Comparison of ENCODE assay signal across 9 cellular contexts in genomic region chr9:34456746-34457145, GRCh38. TPM values are rescaled to one million over a fixed set of nuclear protein-coding genes. Genes with fewer than 3 reads are reported as not detected.
DNase-seq lines count a peak whose midpoint lies in the region; ATAC-seq and TF ChIP-seq lines count a peak whose summit lies in the region.
"Had no signal": no experiment of that assay in that cellular context is flagged by ENCODE, and none has a peak within 500 bp of the region (broad histone marks: within the 10 kb centered on the region; RNA-seq: fewer than 3 reads in every experiment).

No MANE protein-coding gene starts in this region.

- no peak for TF ChIP-seq EP300 in tibial nerve (IDR thresholded peaks at IDR 0.05)

- WGBS in lung, 2 donors = 65 to 78% methylated on average over 4 of the region's 4 CpGs
- WGBS in tibial nerve, 2 donors = 50 to 52% methylated on average over 4 of the region's 4 CpGs

- H3K36me3 ChIP-seq in lung (ENCODE audit: control insufficient read depth in 2 of 2, insufficient read depth in 2 of 2, low read length in 2 of 2) = no peaks in the 10 kb centered on the region
- H3K36me3 ChIP-seq in tibial nerve = no peaks in the 10 kb centered on the region
- H3K36me3 ChIP-seq in Karpas-422 (ENCODE audit: insufficient read depth, low read length) = no peaks in the 10 kb centered on the region

- peaks cover 42% of the 10 kb centered on the region for H3K4me1 Mint-ChIP-seq in activated naive CD4-positive, alpha-beta T cell treated with anti-CD3 and anti-CD28 coated beads for 36 hours (ENCODE audit: low read depth)
- H3K4me1 Mint-ChIP-seq in brain = peaks cover 81% of the 10 kb centered on the region

- no peak overlapping the region for H3K4me2 ChIP-seq in Karpas-422 (ENCODE audit: low read depth, low read length, poor library complexity, severe bottlenecking)

- no peak for ATAC-seq in activated naive CD4-positive, alpha-beta T cell treated with anti-CD3 and anti-CD28 coated beads, Interleukin-2, amount 50 U/mL, for 72 hours
- ATAC-seq in lung (ENCODE audit: insufficient read depth, low FRiP score) (no peak), GM21528 (IDR thresholded peaks at IDR 0.05; ENCODE audit: low FRiP score, unreplicated experiment) (no peak), GM18517 (IDR thresholded peaks at IDR 0.05; ENCODE audit: unreplicated experiment) (no peak)

- no peak for DNase-seq in activated naive CD4-positive, alpha-beta T cell treated with anti-CD3 and anti-CD28 coated beads for 36 hours
- no peak for DNase-seq in activated naive CD4-positive, alpha-beta T cell treated with anti-CD3 and anti-CD28 coated beads, Interleukin-2, amount 50 U/mL, for 72 hours (ENCODE audit: low spot score in 2 of 2)
- DNase-seq in lung (ENCODE audit: low spot score) = no peak
- no peak for DNase-seq in tibial nerve (ENCODE audit: low spot score in 2 of 2)
- DNase-seq in Karpas-422 = no peak
- DNase-seq: SHP77 treated with DMSO at 0.1 percent for 48 hours had no signal

- no peak overlapping the region for H3K4me3 ChIP-seq in lung
- peak overlapping the region in 3 of 4 donors; percentile 38 to 69 (median 68) for H3K4me3 ChIP-seq in tibial nerve
- H3K4me3 ChIP-seq in Karpas-422 (ENCODE audit: low read length) = no peak overlapping the region

- no peak overlapping the region for H3K9ac ChIP-seq in Karpas-422 (ENCODE audit: low read length)

- H3K9me2 ChIP-seq in Karpas-422 (replicated peaks; ENCODE audit: insufficient read depth, low read length) = no peaks in the 10 kb centered on the region

- no peak overlapping the region for H3K27ac Mint-ChIP-seq in activated naive CD4-positive, alpha-beta T cell treated with anti-CD3 and anti-CD28 coated beads for 36 hours
- H3K27ac Mint-ChIP-seq in activated naive CD4-positive, alpha-beta T cell treated with anti-CD3 and anti-CD28 coated beads, Interleukin-2, amount 50 U/mL, for 72 hours = no peak overlapping the region
- peak overlapping the region; percentile 95 to 99 (median 98) for H3K27ac Mint-ChIP-seq in brain

- TF ChIP-seq POLR2A in tibial nerve (IDR thresholded peaks at IDR 0.05) = no peak

- no peak overlapping the region for H2AFZ ChIP-seq in Karpas-422 (ENCODE audit: low read length)

- CTCF ChIA-PET in activated naive CD4-positive, alpha-beta T cell treated with anti-CD3 and anti-CD28 coated beads for 36 hours (lab: Charles Lee) = interaction anchor here (0.7 to 1.1 kb wide), 4 partner anchors 13 to 63 kb away, joined by 3 to 4 read pairs (median 4); no protein-coding TSS in a partner anchor

- H3K27me3 Mint-ChIP-seq in activated naive CD4-positive, alpha-beta T cell treated with anti-CD3 and anti-CD28 coated beads for 36 hours (ENCODE audit: low read depth) = peaks cover 1% of the 10 kb centered on the region
- peaks cover 11% of the 10 kb centered on the region for H3K27me3 Mint-ChIP-seq in brain

- peaks cover 22% of the 10 kb centered on the region; the same call in 1 of the 2 replicates for H4K20me1 ChIP-seq in Karpas-422 (ENCODE audit: insufficient read depth, low read depth, low read length)

- H3K27me3 ChIP-seq in lung (ENCODE audit: control insufficient read depth, insufficient read depth) = no peaks in the 10 kb centered on the region
- no peaks in the 10 kb centered on the region for H3K27me3 ChIP-seq in tibial nerve
- no peaks in the 10 kb centered on the region for H3K27me3 ChIP-seq in Karpas-422 (ENCODE audit: low read length)

- H3K27ac ChIP-seq in lung (ENCODE audit: low read depth in 1 of 2, low read length in 1 of 2) (peak overlapping the region; percentile 11 to 51), tibial nerve (peak overlapping the region in 3 of 4 donors; percentile 37 to 84 (median 71)), Karpas-422 (ENCODE audit: low read length) (no peak overlapping the region)

- H3K4me1 ChIP-seq in lung (ENCODE audit: control insufficient read depth in 2 of 2, insufficient read depth in 2 of 2, low read length in 2 of 2) = peaks cover 18 to 22% of the 10 kb centered on the region in 2 donors
- peaks cover 0 to 58% (median 12%) of the 10 kb centered on the region in 4 donors for H3K4me1 ChIP-seq in tibial nerve
- peaks cover 17% of the 10 kb centered on the region for H3K4me1 ChIP-seq in Karpas-422 (ENCODE audit: low read length)

- TF ChIP-seq CTCF in brain (conservative IDR thresholded peaks at IDR 0.05) = no peak
- no peak for TF ChIP-seq CTCF in lung (IDR thresholded peaks at IDR 0.05; ENCODE audit: control extremely low read depth, extremely low read depth)
- no peak for TF ChIP-seq CTCF in tibial nerve (IDR thresholded peaks at IDR 0.05)

- peak overlapping the region; percentile 87 for H3K4me3 Mint-ChIP-seq in activated naive CD4-positive, alpha-beta T cell treated with anti-CD3 and anti-CD28 coated beads for 36 hours
- H3K4me3 Mint-ChIP-seq in brain = peak overlapping the region; percentile 94 to 99 (median 98)

- H3K9me3 Mint-ChIP-seq in activated naive CD4-positive, alpha-beta T cell treated with anti-CD3 and anti-CD28 coated beads for 36 hours = no peaks in the 10 kb centered on the region
- H3K9me3 Mint-ChIP-seq in activated naive CD4-positive, alpha-beta T cell treated with anti-CD3 and anti-CD28 coated beads, Interleukin-2, amount 50 U/mL, for 72 hours = no peaks in the 10 kb centered on the region
- H3K9me3 Mint-ChIP-seq in brain = peaks cover 0 to 2% (median 0%) of the 10 kb centered on the region in 5 experiments

- H3K36me3 Mint-ChIP-seq in activated naive CD4-positive, alpha-beta T cell treated with anti-CD3 and anti-CD28 coated beads for 36 hours (ENCODE audit: low read depth) = no peaks in the 10 kb centered on the region
- no peaks in the 10 kb centered on the region for H3K36me3 Mint-ChIP-seq in activated naive CD4-positive, alpha-beta T cell treated with anti-CD3 and anti-CD28 coated beads, Interleukin-2, amount 50 U/mL, for 72 hours
- peaks cover 29% of the 10 kb centered on the region for H3K36me3 Mint-ChIP-seq in brain

- no peaks in the 10 kb centered on the region for H3K79me2 ChIP-seq in Karpas-422 (ENCODE audit: low read length)

- intact Hi-C loops in activated naive CD4-positive, alpha-beta T cell treated with anti-CD3 and anti-CD28 coated beads for 36 hours (cut with micrococcal nuclease) = loop anchor here (5.0 to 10.0 kb wide), 4 partner anchors 282 to 656 kb away; partner anchors contain the start of genes DCAF12, UBAP1 and UBE2R2

- H3K9me3 ChIP-seq in lung (ENCODE audit: control insufficient read depth in 2 of 2, insufficient read depth in 1 of 2, low read length in 1 of 2) (no peaks in the 10 kb centered on the region), tibial nerve (no peaks in the 10 kb centered on the region), Karpas-422 (ENCODE audit: low read length) (no peaks in the 10 kb centered on the region)

RNA-seq across cellular contexts. Expression of gene FAM219A, which starts 1.6 kb away (rescaled TPM):
- total RNA-seq in activated naive CD4-positive, alpha-beta T cell treated with anti-CD3 and anti-CD28 coated beads for 36 hours = 10 to 100 TPM; 11.1 to 11.6 TPM
- total RNA-seq in activated naive CD4-positive, alpha-beta T cell treated with anti-CD3 and anti-CD28 coated beads, Interleukin-2, amount 50 U/mL, for 72 hours = 10 to 100 TPM in 1 of 2 donors, 1 to 10 TPM in 1; 9.8 to 15.0 TPM
- polyA plus RNA-seq in brain (ENCODE audit: insufficient read depth, low read depth, low replicate concordance) = 42.7 TPM
- total RNA-seq in lung = 10 to 100 TPM in 1 of 2 donors, 1 to 10 TPM in 1; 8.5 to 28.3 TPM
- 10 to 100 TPM; 10.3 to 16.4 TPM for polyA plus RNA-seq in lung
- total RNA-seq in tibial nerve = 10 to 100 TPM in 3 of 4 donors, 1 to 10 TPM in 1; 8.5 to 15.6 (median 13.6) TPM
- total RNA-seq in Karpas-422 (2014; rRNA removed; shearing (Covaris generic); ENCODE audit: low replicate concordance) = 3.7 and 4.5 TPM in 2 replicates

RNA-seq across cellular contexts. Expression of gene DNAI1, which starts 1.9 kb away (rescaled TPM):
- total RNA-seq in activated naive CD4-positive, alpha-beta T cell treated with anti-CD3 and anti-CD28 coated beads for 36 hours = under 1 TPM in 1 of 2 experiments, not detected in 1; 0.26 TPM
- under 1 TPM in 1 of 2 donors, not detected in 1; 0.61 TPM for total RNA-seq in activated naive CD4-positive, alpha-beta T cell treated with anti-CD3 and anti-CD28 coated beads, Interleukin-2, amount 50 U/mL, for 72 hours
- 1.7 TPM for polyA plus RNA-seq in brain (ENCODE audit: insufficient read depth, low read depth, low replicate concordance)
- 10 to 100 TPM; 12.8 to 26.2 TPM for total RNA-seq in lung
- polyA plus RNA-seq in lung = 1 to 10 TPM; 4.6 to 5.6 TPM
- 1 to 10 TPM in 1 of 4 donors, under 1 TPM in 2, not detected in 1; 0.42 to 3.9 (median 0.66) TPM for total RNA-seq in tibial nerve
- 1.6 and 3.4 TPM in 2 replicates for total RNA-seq in Karpas-422 (2014; rRNA removed; shearing (Covaris generic); ENCODE audit: low replicate concordance)

Comparison
In these comparisons a context has a peak if more than half of its experiments do, and no peak if none do; other contexts are left out.
1. H3K27ac Mint-ChIP-seq: peak in brain (5 of 5); none in activated naive CD4-positive, alpha-beta T cell treated with anti-CD3 and anti-CD28 coated beads for 36 hours (single experiment) and activated naive CD4-positive, alpha-beta T cell treated with anti-CD3 and anti-CD28 coated beads, Interleukin-2, amount 50 U/mL, for 72 hours (0 of 2).
2. H3K4me3 ChIP-seq: peak in tibial nerve (3 of 4); none in lung (single experiment) and Karpas-422 (single experiment).